ENCODE assay signal across 27 cellular contexts in genomic region chr5:76625087-76625860, GRCh38. TPM values are rescaled to one million over a fixed set of nuclear protein-coding genes. Genes with fewer than 3 reads are reported as not detected.
DNase-seq lines count a peak whose midpoint lies in the region; ATAC-seq and TF ChIP-seq lines count a peak whose summit lies in the region.
"Had no signal": no experiment of that assay in that cellular context is flagged by ENCODE, and none has a peak within 500 bp of the region (broad histone marks: within the 10 kb centered on the region; RNA-seq: fewer than 3 reads in every experiment).

No MANE protein-coding gene starts in this region.

- H3K9ac ChIP-seq in fibroblast of lung (ENCODE audit: insufficient read depth, low read length): no peak overlapping the region

- H3K27ac ChIP-seq in fibroblast of lung (ENCODE audit: insufficient read depth, low read length) (no peak overlapping the region), osteoblast (ENCODE audit: low read depth, low read length) (no peak overlapping the region)
- H3K27ac ChIP-seq: C4-2B, epithelial cell of prostate, foreskin keratinocyte, HL-60 had no signal

- H2AFZ ChIP-seq in fibroblast of lung (ENCODE audit: low read length): peak overlapping the region; percentile 36
- peak overlapping the region; percentile 50 for H2AFZ ChIP-seq in osteoblast (ENCODE audit: low read length)

- no peak for DNase-seq in activated T-cell treated with anti-CD3 and anti-CD28 coated beads, Interleukin-2, amount 50 U/mL, for 24 hours
- DNase-seq in activated T-cell treated with anti-CD3 and anti-CD28 coated beads, Interleukin-2, amount 50 U/mL, for 4 hours: no peak
- peak; percentile 20 for DNase-seq in UCSD-AML1 (lab: John Stamatoyannopoulos, UW; ENCODE audit: unreplicated experiment)
- no peak for DNase-seq in fibroblast of lung (ENCODE audit: low read depth in 2 of 2)
- no peak for DNase-seq in osteoblast (ENCODE audit: insufficient read length, low spot score, missing footprints)
- DNase-seq in glutamatergic neuron: no peak
- no peak for DNase-seq in AG20443 (ENCODE audit: low spot score)
- no peak for DNase-seq in stimulated activated naive CD4-positive, alpha-beta T cell treated with Interleukin-2 at 50 U/mL for 16 hours (lab: John Stamatoyannopoulos, UW)
- DNase-seq: activated B cell treated with CpG ODN at 0.5 μM for 24 hours; activated gamma-delta T cell treated with Interleukin-2 at 50 U/mL for 16 hours; foreskin keratinocyte; HFFc6; hypothalamus; kidney; naive thymus-derived CD4-positive, alpha-beta T cell; NCI-H1694 treated with DMSO at 0.1 percent for 48 hours; NCI-H748 treated with DMSO at 0.1 percent for 48 hours; posterior cingulate gyrus; Right ventricle myocardium superior had no signal

- H4K20me1 ChIP-seq in fibroblast of lung (ENCODE audit: control insufficient read depth, extremely low read depth, insufficient read depth, low read length) (no peaks in the 10 kb centered on the region), osteoblast (ENCODE audit: insufficient read depth, low read length) (no peaks in the 10 kb centered on the region)

- H3K36me3 ChIP-seq in fibroblast of lung (ENCODE audit: control insufficient read depth, insufficient read depth, low read length) (no peaks in the 10 kb centered on the region), osteoblast (ENCODE audit: insufficient read depth, low read length) (no peaks in the 10 kb centered on the region)

- H3K27ac Mint-ChIP-seq in activated T-cell treated with anti-CD3 and anti-CD28 coated beads, Interleukin-2, amount 50 U/mL, for 24 hours: peak overlapping the region; percentile 41
- no peak overlapping the region for H3K27ac Mint-ChIP-seq in glutamatergic neuron (ENCODE audit: unreplicated experiment)
- H3K27ac Mint-ChIP-seq: activated B cell treated with CpG ODN at 0.5 μM for 24 hours; dendritic cell treated with granulocyte-macrophage colony-stimulating factor and Interleukin-4, amounts not matched to agents 40 ng/mL and 50 ng/mL, for 4 days; HFFc6; IgD-negative memory B cell had no signal

- no peak overlapping the region for H3K4me2 ChIP-seq in fibroblast of lung (ENCODE audit: extremely low read depth, insufficient read depth, low read length)
- no peak overlapping the region for H3K4me2 ChIP-seq in osteoblast (ENCODE audit: insufficient read depth, low read length)

- no peak for ATAC-seq in activated T-cell treated with anti-CD3 and anti-CD28 coated beads, Interleukin-2, amount 50 U/mL, for 4 hours
- ATAC-seq: foreskin keratinocyte; GM12878; naive thymus-derived CD4-positive, alpha-beta T cell had no signal

- no peaks in the 10 kb centered on the region for H3K9me3 Mint-ChIP-seq in activated T-cell treated with anti-CD3 and anti-CD28 coated beads, Interleukin-2, amount 50 U/mL, for 24 hours
- H3K9me3 Mint-ChIP-seq in activated T-cell treated with anti-CD3 and anti-CD28 coated beads, Interleukin-2, amount 50 U/mL, for 4 hours: no peaks in the 10 kb centered on the region
- H3K9me3 Mint-ChIP-seq in glutamatergic neuron (ENCODE audit: unreplicated experiment): no peaks in the 10 kb centered on the region
- H3K9me3 Mint-ChIP-seq: activated B cell treated with CpG ODN at 0.5 μM for 24 hours; dendritic cell treated with granulocyte-macrophage colony-stimulating factor and Interleukin-4, amounts not matched to agents 40 ng/mL and 50 ng/mL, for 4 days; HFFc6; IgD-negative memory B cell had no signal

- H3K4me1 ChIP-seq in fibroblast of lung (ENCODE audit: control insufficient read depth, extremely low read depth, insufficient read depth, low read length) (no peaks in the 10 kb centered on the region), osteoblast (ENCODE audit: insufficient read depth, low read length) (peaks cover 18% of the 10 kb centered on the region)
- H3K4me1 ChIP-seq: foreskin keratinocyte had no signal

- H3K9me3 ChIP-seq in fibroblast of lung (ENCODE audit: control insufficient read depth, insufficient read depth, low read depth, low read length): no peaks in the 10 kb centered on the region
- no peaks in the 10 kb centered on the region for H3K9me3 ChIP-seq in osteoblast (ENCODE audit: low read depth, low read length)

- H3K4me3 ChIP-seq in fibroblast of lung (replicated peaks in 1 of 4; ENCODE audit: control extremely low read depth in 1 of 4, insufficient read depth in 1 of 4, low read depth in 3 of 4, low read length in 4 of 4) (no peak overlapping the region), osteoblast (ENCODE audit: insufficient read depth, low read length) (no peak overlapping the region)
- H3K4me3 ChIP-seq: GM12878 had no signal

- H3K4me3 Mint-ChIP-seq in activated T-cell treated with anti-CD3 and anti-CD28 coated beads, Interleukin-2, amount 50 U/mL, for 24 hours: no peak overlapping the region
- no peak overlapping the region for H3K4me3 Mint-ChIP-seq in activated T-cell treated with anti-CD3 and anti-CD28 coated beads, Interleukin-2, amount 50 U/mL, for 4 hours
- no peak overlapping the region for H3K4me3 Mint-ChIP-seq in glutamatergic neuron (ENCODE audit: unreplicated experiment)
- H3K4me3 Mint-ChIP-seq: activated B cell treated with CpG ODN at 0.5 μM for 24 hours; dendritic cell treated with granulocyte-macrophage colony-stimulating factor and Interleukin-4, amounts not matched to agents 40 ng/mL and 50 ng/mL, for 4 days; HFFc6; IgD-negative memory B cell; naive thymus-derived CD4-positive, alpha-beta T cell had no signal

- H3K36me3 Mint-ChIP-seq in activated T-cell treated with anti-CD3 and anti-CD28 coated beads, Interleukin-2, amount 50 U/mL, for 24 hours (ENCODE audit: low read depth): peaks cover 62% of the 10 kb centered on the region
- peaks cover 27% of the 10 kb centered on the region for H3K36me3 Mint-ChIP-seq in activated T-cell treated with anti-CD3 and anti-CD28 coated beads, Interleukin-2, amount 50 U/mL, for 4 hours (ENCODE audit: insufficient read depth)
- H3K36me3 Mint-ChIP-seq in glutamatergic neuron (ENCODE audit: unreplicated experiment): no peaks in the 10 kb centered on the region
- H3K36me3 Mint-ChIP-seq: IgD-negative memory B cell had no signal

- peaks cover 24% of the 10 kb centered on the region for H3K4me1 Mint-ChIP-seq in activated T-cell treated with anti-CD3 and anti-CD28 coated beads, Interleukin-2, amount 50 U/mL, for 24 hours (ENCODE audit: low read depth)
- peaks cover 20% of the 10 kb centered on the region for H3K4me1 Mint-ChIP-seq in activated T-cell treated with anti-CD3 and anti-CD28 coated beads, Interleukin-2, amount 50 U/mL, for 4 hours (ENCODE audit: low read depth)
- H3K4me1 Mint-ChIP-seq in glutamatergic neuron (ENCODE audit: low read depth, unreplicated experiment): peaks cover 2% of the 10 kb centered on the region
- H3K4me1 Mint-ChIP-seq: activated B cell treated with CpG ODN at 0.5 μM for 24 hours had no signal

- no peaks in the 10 kb centered on the region for H3K27me3 Mint-ChIP-seq in activated T-cell treated with anti-CD3 and anti-CD28 coated beads, Interleukin-2, amount 50 U/mL, for 24 hours
- H3K27me3 Mint-ChIP-seq in activated T-cell treated with anti-CD3 and anti-CD28 coated beads, Interleukin-2, amount 50 U/mL, for 4 hours (ENCODE audit: low read depth): no peaks in the 10 kb centered on the region
- no peaks in the 10 kb centered on the region for H3K27me3 Mint-ChIP-seq in glutamatergic neuron (ENCODE audit: unreplicated experiment)
- H3K27me3 Mint-ChIP-seq: activated B cell treated with CpG ODN at 0.5 μM for 24 hours; dendritic cell treated with granulocyte-macrophage colony-stimulating factor and Interleukin-4, amounts not matched to agents 40 ng/mL and 50 ng/mL, for 4 days; IgD-negative memory B cell; naive thymus-derived CD4-positive, alpha-beta T cell had no signal

- H3K27me3 ChIP-seq in fibroblast of lung (ENCODE audit: control insufficient read depth, insufficient read depth, low read length) (no peaks in the 10 kb centered on the region), osteoblast (ENCODE audit: insufficient read depth, low read length) (no peaks in the 10 kb centered on the region)
- H3K27me3 ChIP-seq: foreskin keratinocyte had no signal

- H3K79me2 ChIP-seq in fibroblast of lung (ENCODE audit: control insufficient read depth, insufficient read depth, low read length): peaks cover 13% of the 10 kb centered on the region
- peaks cover 6% of the 10 kb centered on the region for H3K79me2 ChIP-seq in osteoblast (ENCODE audit: insufficient read depth, low read length)

- TF ChIP-seq CTCF in fibroblast of lung (conservative IDR thresholded peaks at IDR 0.05 in 1 of 2, IDR thresholded peaks at IDR 0.05 in 1 of 2; ENCODE audit: low read depth in 1 of 2, low read length in 2 of 2): no peak
- no peak for TF ChIP-seq CTCF in osteoblast (IDR thresholded peaks at IDR 0.05; ENCODE audit: extremely low read depth, low read depth, low read length)
- TF ChIP-seq CTCF in glutamatergic neuron (IDR thresholded peaks at IDR 0.05; ENCODE audit: partially characterized antibody, unreplicated experiment): no peak

RNA-seq across cellular contexts. Expression of gene F2RL2, which starts 2.1 kb away (rescaled TPM):
- under 1 TPM in 2 of 3 donors, not detected in 1; 0.08 to 0.13 TPM for total RNA-seq in activated T-cell treated with anti-CD3 and anti-CD28 coated beads, Interleukin-2, amount 50 U/mL, for 4 hours
- total RNA-seq in fibroblast of lung (13.1 and 82.6 TPM in 2 replicates), osteoblast (1.1 and 1.5 TPM in 2 replicates), glutamatergic neuron (ENCODE audit: unreplicated experiment) (not detected)
- polyA plus RNA-seq in fibroblast of lung: 88.1 and 91.6 TPM in 2 replicates
- 52.2 and 58.1 TPM in 2 replicates for polyA plus RNA-seq in fibroblast of lung (2012)
- 103 and 104 TPM in 2 replicates for polyA minus RNA-seq in fibroblast of lung (ENCODE audit: low replicate concordance)
- total RNA-seq: activated B cell treated with CpG ODN at 0.5 μM for 24 hours; GM12878; lung microvascular endothelial cell; naive thymus-derived CD4-positive, alpha-beta T cell; OCI-LY7 had no signal
- polyA plus RNA-seq: foreskin keratinocyte had no signal
